25 cellular contexts compared by ENCODE assay signal in genomic region chr9:95696701-95697100, GRCh38.
DNase-seq lines count a peak whose midpoint lies in the region; ATAC-seq and TF ChIP-seq lines count a peak whose summit lies in the region.
"Had no signal": no experiment of that assay in that cellular context is flagged by ENCODE, and none has a peak within 500 bp of the region (broad histone marks: within the 10 kb centered on the region; RNA-seq: fewer than 3 reads in every experiment).

No MANE protein-coding gene starts in this region.

- H3K9me3 Mint-ChIP-seq in endodermal cell: peaks cover 30% of the 10 kb centered on the region

- H3K27ac ChIP-seq in endodermal cell (ENCODE audit: low read depth, low read length): no peak overlapping the region
- H3K27ac ChIP-seq: BLaER1, heart right ventricle had no signal

- H3K27ac Mint-ChIP-seq in endodermal cell: no peak overlapping the region
- H3K27ac Mint-ChIP-seq: activated T-helper 17 cell treated with anti-CD3 and anti-CD28 coated beads, Interleukin-2, amount 50 U/mL, for 72 hours; brain; stimulated activated memory B cell treated with anti-CD40 and anti-IgM and Interleukin-4, amounts not matched to agents 10 μg/mL and 1 μg/mL and 100 μg/mL, for 72 hours; type B pancreatic cell had no signal

- H3K4me3 Mint-ChIP-seq in endodermal cell: no peak overlapping the region
- H3K4me3 Mint-ChIP-seq: activated T-helper 17 cell treated with anti-CD3 and anti-CD28 coated beads, Interleukin-2, amount 50 U/mL, for 72 hours; brain; nephron; stimulated activated memory B cell treated with anti-CD40 and anti-IgM and Interleukin-4, amounts not matched to agents 10 μg/mL and 1 μg/mL and 100 μg/mL, for 72 hours; type B pancreatic cell had no signal

- H3K36me3 ChIP-seq in endodermal cell (ENCODE audit: control insufficient read depth, insufficient read depth, low read length): no peaks in the 10 kb centered on the region
- H3K36me3 ChIP-seq in mucosa of descending colon (ENCODE audit: low read depth): no peaks in the 10 kb centered on the region
- no peaks in the 10 kb centered on the region for H3K36me3 ChIP-seq in HAP-1 (replicated peaks)
- H3K36me3 ChIP-seq: BLaER1, heart right ventricle had no signal

- peaks cover 6% of the 10 kb centered on the region for H3K36me3 Mint-ChIP-seq in endodermal cell (ENCODE audit: low read depth)
- H3K36me3 Mint-ChIP-seq: brain; stimulated activated memory B cell treated with anti-CD40 and anti-IgM and Interleukin-4, amounts not matched to agents 10 μg/mL and 1 μg/mL and 100 μg/mL, for 72 hours; type B pancreatic cell had no signal

- 73% methylated on average over 1 of the region's 1 CpG; no CpG with 5 or more reads in 1 of the 2 experiments for WGBS in endodermal cell (ENCODE audit: insufficient coverage in 1 of 2, insufficient read length in 1 of 2), 2 experiments

- DNase-seq in Caki2 (ENCODE audit: low read depth): peak; percentile 80
- DNase-seq in HT-29 (ENCODE audit: low spot score): peak; percentile 56
- peak; percentile 53 for DNase-seq in endodermal cell
- DNase-seq in mucosa of descending colon: peak in 2 of 3 donors; percentile 52 to 58
- no peak for DNase-seq in HAP-1 (ENCODE audit: low spot score in 2 of 2)
- DNase-seq in occipital lobe (lab: John Stamatoyannopoulos, UW): no peak
- no peak for DNase-seq in NCI-H2227 (lab: John Stamatoyannopoulos, UW; ENCODE audit: unreplicated experiment)
- no peak for DNase-seq in DMS79 treated with DMSO at 0.1 percent for 48 hours (lab: John Stamatoyannopoulos, UW)
- DNase-seq: activated CD4-positive, alpha-beta T cell treated with anti-CD3 and anti-CD28 coated beads for 4 hours; activated naive CD4-positive, alpha-beta T cell treated with anti-CD3 and anti-CD28 coated beads, Interleukin-2, amount 50 U/mL, for 16 hours; cerebellar nuclear complex; foreskin melanocyte; H7; heart right ventricle; NCI-H1048; NCI-H748 treated with DMSO at 0.1 percent for 48 hours; retina; SIG-M5; substantia nigra had no signal

- no peak overlapping the region for H3K9ac ChIP-seq in endodermal cell (ENCODE audit: extremely low read depth, low read length, poor library complexity, severe bottlenecking)
- H3K9ac ChIP-seq: BLaER1 had no signal

- TF ChIP-seq CTCF in endodermal cell (conservative IDR thresholded peaks at IDR 0.05): no peak
- no peak for TF ChIP-seq CTCF in mucosa of descending colon (IDR thresholded peaks at IDR 0.05)

- in situ Hi-C loops in Caki2 (cut with HindIII; ENCODE audit: low pct_unique_long_range_greater_than_20kb, low sequenced_read_pairs): no loop called here
- in situ Hi-C loops in HAP-1 (cut with MboI; ENCODE audit: low sequenced_read_pairs): no loop called here

- H3K27me3 ChIP-seq in endodermal cell (ENCODE audit: control insufficient read depth, insufficient read depth, low read length, poor library complexity, severe bottlenecking) (no peaks in the 10 kb centered on the region), HAP-1 (ENCODE audit: low read depth) (no peaks in the 10 kb centered on the region)
- H3K27me3 ChIP-seq: BLaER1 had no signal

- H3K4me1 ChIP-seq in endodermal cell (ENCODE audit: control insufficient read depth, insufficient read depth, low read length) (peaks cover 4% of the 10 kb centered on the region), mucosa of descending colon (ENCODE audit: low read depth) (no peaks in the 10 kb centered on the region), HAP-1 (no peaks in the 10 kb centered on the region)
- H3K4me1 ChIP-seq: BLaER1, heart right ventricle had no signal

- intact Hi-C loops in mucosa of descending colon (cut with DNase I, micrococcal nuclease): no loop called here

- peak; percentile 98 for ATAC-seq in mucosa of descending colon
- ATAC-seq: activated T-helper 17 cell treated with anti-CD3 and anti-CD28 coated beads, Interleukin-2, amount 50 U/mL, for 72 hours; heart right ventricle; stimulated activated memory B cell treated with anti-CD40 and anti-IgM and Interleukin-4, amounts not matched to agents 10 μg/mL and 1 μg/mL and 100 μg/mL, for 72 hours had no signal

- H3K27me3 Mint-ChIP-seq in endodermal cell (ENCODE audit: insufficient read depth): peaks cover 9% of the 10 kb centered on the region
- H3K27me3 Mint-ChIP-seq: stimulated activated memory B cell treated with anti-CD40 and anti-IgM and Interleukin-4, amounts not matched to agents 10 μg/mL and 1 μg/mL and 100 μg/mL, for 72 hours; type B pancreatic cell had no signal

- H3K4me3 ChIP-seq in endodermal cell (ENCODE audit: low read length) (peak overlapping the region; percentile 34), mucosa of descending colon (no peak overlapping the region), HAP-1 (no peak overlapping the region)
- H3K4me3 ChIP-seq: BLaER1, heart right ventricle had no signal

- peaks cover 4% of the 10 kb centered on the region for H3K4me1 Mint-ChIP-seq in endodermal cell
- H3K4me1 Mint-ChIP-seq: activated T-helper 17 cell treated with anti-CD3 and anti-CD28 coated beads, Interleukin-2, amount 50 U/mL, for 72 hours; brain; nephron; stimulated activated memory B cell treated with anti-CD40 and anti-IgM and Interleukin-4, amounts not matched to agents 10 μg/mL and 1 μg/mL and 100 μg/mL, for 72 hours had no signal

- H3K9me3 ChIP-seq in endodermal cell (ENCODE audit: control insufficient read depth, low read length): peaks cover 24% of the 10 kb centered on the region
- H3K9me3 ChIP-seq in mucosa of descending colon: no peaks in the 10 kb centered on the region
- no peaks in the 10 kb centered on the region for H3K9me3 ChIP-seq in HAP-1
- H3K9me3 ChIP-seq: heart right ventricle had no signal

Comparison
In these comparisons a context has a peak if more than half of its experiments do, and no peak if none do; other contexts are left out.
1. DNase-seq: peak in Caki2 (single experiment), HT-29 (single experiment), endodermal cell (single experiment) and mucosa of descending colon (2 of 3); none in HAP-1 (0 of 2), occipital lobe (single experiment), NCI-H2227 (single experiment) and DMS79 treated with DMSO at 0.1 percent for 48 hours (single experiment).